13 cellular contexts compared by ENCODE assay signal in the genomic region with DNA sequence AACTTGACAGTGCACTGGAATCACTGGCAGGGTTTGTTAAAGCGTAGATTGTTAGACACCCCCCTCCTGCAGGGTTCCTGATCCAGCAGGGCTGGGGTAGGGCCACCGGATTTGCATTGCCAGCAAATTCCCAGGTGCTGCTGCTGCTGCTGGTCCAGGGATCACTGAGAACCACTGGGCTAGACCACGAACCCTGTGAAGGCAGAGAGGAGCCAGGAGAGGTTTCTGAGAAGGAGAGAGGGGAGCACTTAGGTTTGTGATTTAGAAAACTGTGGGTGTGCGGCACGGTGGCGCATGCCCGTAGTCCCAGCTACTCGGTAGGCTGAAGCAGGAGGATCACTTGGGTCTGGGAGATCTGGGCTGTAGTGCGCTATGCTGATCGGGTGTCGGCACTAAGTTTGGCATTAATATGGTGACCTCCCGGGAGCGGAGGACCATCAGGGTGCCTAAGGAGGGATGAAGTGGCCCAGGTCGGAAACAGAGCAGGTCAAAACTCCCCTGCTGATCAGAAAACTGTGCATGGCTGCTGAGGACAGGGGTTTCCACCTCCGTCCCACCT. TPM values are rescaled to one million over a fixed set of nuclear protein-coding genes. Genes with fewer than 3 reads are reported as not detected.
DNase-seq lines count a peak whose midpoint lies in the region; ATAC-seq and TF ChIP-seq lines count a peak whose summit lies in the region.
"Had no signal": no experiment of that assay in that cellular context is flagged by ENCODE, and none has a peak within 500 bp of the region (broad histone marks: within the 10 kb centered on the region; RNA-seq: fewer than 3 reads in every experiment).

No MANE protein-coding gene starts in this region.

- no peak for TF ChIP-seq EP300 in transverse colon (IDR thresholded peaks at IDR 0.05; ENCODE audit: low read depth)

- H3K27me3 ChIP-seq in left ventricle myocardium inferior (ENCODE audit: low read depth) = peaks cover 63% of the 10 kb centered on the region
- H3K27me3 ChIP-seq in NT2/D1 (ENCODE audit: insufficient read depth, insufficient read length) = no peaks in the 10 kb centered on the region
- H3K27me3 ChIP-seq in colonic mucosa = no peaks in the 10 kb centered on the region
- H3K27me3 ChIP-seq in transverse colon = no peaks in the 10 kb centered on the region
- H3K27me3 ChIP-seq: vagina had no signal

- peak overlapping the region; percentile 8 for H3K9ac ChIP-seq in NT2/D1 (ENCODE audit: insufficient read length, low read depth)
- H3K9ac ChIP-seq in colonic mucosa (ENCODE audit: low read depth in 2 of 2, low read length in 2 of 2) = peak overlapping the region; percentile 42 to 49
- H3K9ac ChIP-seq: GM23248 had no signal

- intact Hi-C loops in left ventricle myocardium inferior (cut with micrococcal nuclease) = loop anchor here (10.0 kb wide), 1 partner anchor 68 kb away; the partner anchor contains the start of gene PPP1R16B
- intact Hi-C loops in left ventricle myocardium superior (cut with micrococcal nuclease) = loop anchor here (10.0 kb wide), 1 partner anchor 48 kb away; no protein-coding TSS in a partner anchor
- intact Hi-C loops in colonic mucosa (cut with DNase I) = no loop called here
- intact Hi-C loops in transverse colon (cut with DNase I; ENCODE audit: low total_unique reads) = no loop called here

- no peak for DNase-seq in left ventricle myocardium inferior
- no peak for DNase-seq in left ventricle myocardium superior
- no peak for DNase-seq in NT2/D1 (ENCODE audit: low read depth, low spot score)
- DNase-seq in colonic mucosa = no peak
- no peak for DNase-seq in transverse colon
- DNase-seq in NCI-H524 treated with DMSO at 0.1 percent for 48 hours (lab: John Stamatoyannopoulos, UW) = no peak
- DNase-seq in HT-29 (ENCODE audit: low spot score) = no peak
- DNase-seq in NCI-H510A (lab: John Stamatoyannopoulos, UW) = no peak
- DNase-seq: dermis blood vessel endothelial cell, GM23248, NCI-H2029 treated with DMSO at 0.1 percent for 48 hours had no signal

- WGBS in transverse colon (ENCODE audit: low coverage in 1 of 2), 2 donors = 72% methylated on average over 15 of the region's 15 CpGs; no CpG with 5 or more reads in 1 of the 2 donors

- H3K4me3 ChIP-seq in left ventricle myocardium inferior (no peak overlapping the region), NT2/D1 (ENCODE audit: insufficient read length, low read depth) (no peak overlapping the region), colonic mucosa (no peak overlapping the region), transverse colon (no peak overlapping the region)
- H3K4me3 ChIP-seq: GM23248, SK-N-MC, vagina had no signal

- ATAC-seq in left ventricle myocardium superior = no peak

- H3K27ac ChIP-seq in left ventricle myocardium inferior (replicated peaks) (peak overlapping the region; percentile 8), colonic mucosa (peak overlapping the region; percentile 70), transverse colon (peak overlapping the region; percentile 76 to 84 (median 78))
- H3K27ac ChIP-seq: GM23248, SK-N-MC had no signal

- TF ChIP-seq POLR2A in transverse colon (IDR thresholded peaks at IDR 0.05) = no peak

- H3K36me3 ChIP-seq in left ventricle myocardium inferior = no peaks in the 10 kb centered on the region
- no peaks in the 10 kb centered on the region for H3K36me3 ChIP-seq in NT2/D1 (ENCODE audit: insufficient read depth, insufficient read length, low read length)
- no peaks in the 10 kb centered on the region for H3K36me3 ChIP-seq in colonic mucosa
- no peaks in the 10 kb centered on the region for H3K36me3 ChIP-seq in transverse colon
- H3K36me3 ChIP-seq: vagina had no signal

- H3K9me3 ChIP-seq in left ventricle myocardium inferior (replicated peaks) = peaks cover 5% of the 10 kb centered on the region
- no peaks in the 10 kb centered on the region for H3K9me3 ChIP-seq in NT2/D1 (ENCODE audit: insufficient read depth, low read length)
- H3K9me3 ChIP-seq in colonic mucosa = no peaks in the 10 kb centered on the region
- no peaks in the 10 kb centered on the region for H3K9me3 ChIP-seq in transverse colon
- H3K9me3 ChIP-seq: vagina had no signal

- TF ChIP-seq CTCF in left ventricle myocardium inferior (IDR thresholded peaks at IDR 0.05; ENCODE audit: borderline replicate concordance) (no peak), colonic mucosa (IDR thresholded peaks at IDR 0.05) (no peak), transverse colon (IDR thresholded peaks at IDR 0.05) (no peak)

- in situ Hi-C loops in transverse colon (cut with MboI; ENCODE audit: low pct_ligation_motif_present in 1 of 4, low pct_unique_long_range_greater_than_20kb in 1 of 4, low sequenced_read_pairs in 3 of 4) = loop anchor here in 1 of 4 donors (10.0 kb wide), 1 partner anchor 68 kb away; the partner anchor contains the start of gene PPP1R16B

- H3K4me1 ChIP-seq in left ventricle myocardium inferior (peaks cover 52% of the 10 kb centered on the region), NT2/D1 (ENCODE audit: insufficient read depth, insufficient read length) (peaks cover 12% of the 10 kb centered on the region), colonic mucosa (peaks cover 13% of the 10 kb centered on the region), transverse colon (peaks cover 24 to 56% (median 45%) of the 10 kb centered on the region in 4 donors)
- H3K4me1 ChIP-seq: vagina had no signal

RNA-seq across cellular contexts. Expression of gene FAM83D, which starts 53.6 kb away (rescaled TPM):
- 0.77 TPM for total RNA-seq in left ventricle myocardium inferior
- 0.20 TPM for total RNA-seq in left ventricle myocardium superior
- 10 to 100 TPM; 25.5 to 32.6 TPM for total RNA-seq in colonic mucosa
- 10 to 100 TPM in 3 of 4 donors, 1 to 10 TPM in 1; 7.2 to 42.3 (median 19.6) TPM for total RNA-seq in transverse colon
- 88.0 and 90.6 TPM in 2 replicates for total RNA-seq in HT-29 (2014; rRNA removed; shearing (Covaris generic))

Comparison
In these comparisons a context has a peak if more than half of its experiments do, and no peak if none do; other contexts are left out.
1. H3K27ac ChIP-seq: peak in every context shown above with its lines; median percentile 78 in transverse colon; 70 in colonic mucosa; 8 in left ventricle myocardium inferior.
2. intact Hi-C loops: an anchor here in left ventricle myocardium inferior (10.0 kb wide) and left ventricle myocardium superior (10.0 kb wide); none called in colonic mucosa and transverse colon.